Comparison of ENCODE assay signal across 16 cellular contexts in the genomic region with DNA sequence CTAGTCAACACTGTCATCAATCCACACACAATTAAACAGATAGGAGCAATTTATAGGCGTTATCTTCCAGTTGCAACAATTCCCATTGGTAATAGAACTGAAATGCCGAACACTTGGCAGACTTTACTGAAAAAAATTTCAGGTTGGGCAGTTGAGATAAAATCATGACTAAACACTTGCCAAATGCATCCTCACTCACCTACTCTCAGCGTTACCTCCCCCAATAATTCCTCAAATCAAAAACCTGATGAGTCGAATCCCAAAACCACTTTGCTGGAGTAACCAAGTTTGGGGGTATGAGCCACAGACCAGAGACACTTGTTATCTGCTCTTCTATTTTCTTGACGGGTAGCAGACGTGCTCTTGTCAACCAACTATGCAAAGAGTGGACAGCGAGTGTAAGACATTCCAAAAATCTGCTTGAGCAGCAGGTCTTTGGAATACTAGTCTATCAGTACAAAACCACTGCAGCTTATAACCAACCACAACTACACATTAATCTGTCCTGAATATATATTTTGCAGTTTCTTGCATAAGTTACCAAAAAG. TPM values are rescaled to one million over a fixed set of nuclear protein-coding genes. Genes with fewer than 3 reads are reported as not detected.
DNase-seq lines count a peak whose midpoint lies in the region; ATAC-seq and TF ChIP-seq lines count a peak whose summit lies in the region.
"Had no signal": no experiment of that assay in that cellular context is flagged by ENCODE, and none has a peak within 500 bp of the region (broad histone marks: within the 10 kb centered on the region; RNA-seq: fewer than 3 reads in every experiment).

No MANE protein-coding gene starts in this region.

- no peaks in the 10 kb centered on the region for H3K9me3 ChIP-seq in SK-N-SH
- H3K9me3 ChIP-seq in hepatocyte (ENCODE audit: low read depth), result no peaks in the 10 kb centered on the region
- H3K9me3 ChIP-seq in trophoblast cell (ENCODE audit: insufficient read depth, low read depth, low read length), result no peaks in the 10 kb centered on the region
- no peaks in the 10 kb centered on the region for H3K9me3 ChIP-seq in tibial artery

- no peaks in the 10 kb centered on the region for H3K9me2 ChIP-seq in SK-N-SH
- no peaks in the 10 kb centered on the region for H3K9me2 ChIP-seq in hepatocyte (replicated peaks; ENCODE audit: insufficient read depth)

- H3K4me3 ChIP-seq in SK-N-SH (ENCODE audit: low read depth in 2 of 2, low read length in 1 of 2) (no peak overlapping the region), hepatocyte (no peak overlapping the region), trophoblast cell (ENCODE audit: low read depth, low read length) (no peak overlapping the region), tibial artery (no peak overlapping the region)

- 85% methylated on average over 7 of the region's 7 CpGs for WGBS in SK-N-SH (ENCODE audit: low lambda C conversion rate)
- 51% methylated on average over 7 of the region's 7 CpGs for WGBS in hepatocyte (ENCODE audit: low lambda C conversion rate, missing lambda C conversion rate)
- no CpG with 5 or more reads among the region's 7 CpGs for WGBS in trophoblast cell (ENCODE audit: extremely low coverage, insufficient coverage, insufficient read length)

- H4K20me1 ChIP-seq in SK-N-SH (ENCODE audit: insufficient read depth), result no peaks in the 10 kb centered on the region
- no peaks in the 10 kb centered on the region for H4K20me1 ChIP-seq in hepatocyte (ENCODE audit: insufficient read depth, poor library complexity, severe bottlenecking)

- DNase-seq in SK-N-SH, result no peak
- DNase-seq in ELF-1 (ENCODE audit: low read depth, low spot score), result peak; percentile 16
- peak; percentile 1 for DNase-seq in hepatocyte (ENCODE audit: low spot score)
- DNase-seq in trophoblast cell, result peak in 1 of 2 donors; percentile 0
- no peak for DNase-seq in NCI-H1417 (lab: John Stamatoyannopoulos, UW)
- no peak for DNase-seq in tibial artery
- DNase-seq: COR-L47, NCI-H1436 treated with DMSO at 0.1 percent for 48 hours, NCI-H2081, NCI-H526 treated with DMSO at 0.1 percent for 48 hours, OCI-M1, RPMI8226 had no signal

- POLR2A ChIA-PET in SK-N-SH (lab: Yijun Ruan, JAX), result no interaction called here

- no peak overlapping the region for H3K18ac ChIP-seq in trophoblast cell (ENCODE audit: low read length)

- H3K79me1 ChIP-seq in trophoblast cell (ENCODE audit: low read length), result no peaks in the 10 kb centered on the region

- no peak overlapping the region for H4K91ac ChIP-seq in trophoblast cell (ENCODE audit: low read depth, low read length)

- no peak overlapping the region for H2BK120ac ChIP-seq in trophoblast cell (ENCODE audit: insufficient read depth, low read length, poor library complexity)

- no peak overlapping the region for H3K14ac ChIP-seq in trophoblast cell (ENCODE audit: low read length)

- H3K4ac ChIP-seq in trophoblast cell (ENCODE audit: low read depth, low read length), result no peak overlapping the region

- H2BK12ac ChIP-seq in trophoblast cell (ENCODE audit: low read length), result no peak overlapping the region

- no peak overlapping the region for H3K9ac ChIP-seq in SK-N-SH
- H3K9ac ChIP-seq in trophoblast cell (ENCODE audit: low read length), result no peak overlapping the region

- intact Hi-C loops in tibial artery (cut with DNase I; ENCODE audit: low total_unique reads), result no loop called here

- H3K27me3 ChIP-seq in SK-N-SH (ENCODE audit: insufficient read depth), result no peaks in the 10 kb centered on the region
- no peaks in the 10 kb centered on the region for H3K27me3 ChIP-seq in hepatocyte
- no peaks in the 10 kb centered on the region for H3K27me3 ChIP-seq in trophoblast cell (ENCODE audit: insufficient read depth, low read length)
- no peaks in the 10 kb centered on the region for H3K27me3 ChIP-seq in tibial artery

- TF ChIP-seq RAD21 in SK-N-SH (IDR thresholded peaks at IDR 0.05; ENCODE audit: low read length), result no peak

- H3K79me2 ChIP-seq in SK-N-SH (ENCODE audit: insufficient read depth) (no peaks in the 10 kb centered on the region), hepatocyte (no peaks in the 10 kb centered on the region), trophoblast cell (ENCODE audit: control insufficient read depth, insufficient read depth, low read length, poor library complexity) (no peaks in the 10 kb centered on the region)

- CTCF ChIA-PET in SK-N-SH (lab: Yijun Ruan, JAX), result interaction anchor here (0.6 to 1.9 kb wide), 4 partner anchors 10 to 326 kb away, joined by 3 to 5 read pairs (median 4); a partner anchor contains a TSS

- no peak for TF ChIP-seq EP300 in SK-N-SH (IDR thresholded peaks at IDR 0.05; ENCODE audit: borderline replicate concordance in 1 of 2, low read depth in 1 of 2, low read length in 1 of 2)

- H2AFZ ChIP-seq in SK-N-SH (ENCODE audit: low read depth), result no peak overlapping the region
- no peak overlapping the region for H2AFZ ChIP-seq in hepatocyte
- H2AFZ ChIP-seq in trophoblast cell (ENCODE audit: insufficient read depth, low read length, poor library complexity), result no peak overlapping the region

- peaks cover 0 to 11% of the 10 kb centered on the region in 2 experiments; a peak in 2 of 4 replicates for H3K4me1 ChIP-seq in SK-N-SH (ENCODE audit: control insufficient read depth in 1 of 2, insufficient read depth in 2 of 2, low read depth in 1 of 2, low read length in 1 of 2)
- no peaks in the 10 kb centered on the region for H3K4me1 ChIP-seq in hepatocyte (ENCODE audit: insufficient read depth)
- peaks cover 4 to 5% of the 10 kb centered on the region in 2 experiments for H3K4me1 ChIP-seq in trophoblast cell (ENCODE audit: control insufficient read depth in 1 of 2, insufficient read depth in 2 of 2, low read length in 2 of 2)
- no peaks in the 10 kb centered on the region for H3K4me1 ChIP-seq in tibial artery

- no peak overlapping the region for H3K4me2 ChIP-seq in SK-N-SH
- no peak overlapping the region for H3K4me2 ChIP-seq in hepatocyte
- H3K4me2 ChIP-seq in trophoblast cell (ENCODE audit: low read length), result peak overlapping the region; percentile 30

- H3K36me3 ChIP-seq in SK-N-SH (replicated peaks in 1 of 2; ENCODE audit: control insufficient read depth in 1 of 2, insufficient read depth in 2 of 2, low read length in 1 of 2) (peaks cover 34 to 37% of the 10 kb centered on the region in 2 experiments), hepatocyte (replicated peaks; ENCODE audit: insufficient read depth, low read depth) (no peaks in the 10 kb centered on the region), trophoblast cell (ENCODE audit: control insufficient read depth in 1 of 2, insufficient read depth in 2 of 2, low read length in 2 of 2) (peaks cover 0 to 2% of the 10 kb centered on the region in 2 experiments), tibial artery (peaks cover 27 to 62% (median 44%) of the 10 kb centered on the region in 3 donors)

- no peak overlapping the region for H2AK5ac ChIP-seq in trophoblast cell (ENCODE audit: low read length)

- TF ChIP-seq CTCF in SK-N-SH (IDR thresholded peaks at IDR 0.05), result no peak
- TF ChIP-seq CTCF in hepatocyte (IDR thresholded peaks at IDR 0.05; ENCODE audit: poor library complexity), result no peak
- TF ChIP-seq CTCF in tibial artery (IDR thresholded peaks at IDR 0.05), result no peak

- H4K8ac ChIP-seq in trophoblast cell (ENCODE audit: low read depth, low read length), result no peak overlapping the region

- H4K12ac ChIP-seq in trophoblast cell (ENCODE audit: low read depth, low read length), result no peak overlapping the region

- no peaks in the 10 kb centered on the region for H3F3A ChIP-seq in SK-N-SH (replicated peaks; ENCODE audit: insufficient read depth)

- ATAC-seq in SK-N-SH treated with all-trans-retinoic acid at 6 μM for 48 hours, result no peak
- ATAC-seq in HG02884 (IDR thresholded peaks at IDR 0.05; ENCODE audit: unreplicated experiment), result no peak
- ATAC-seq: HCT116 had no signal

- H3K27ac ChIP-seq in SK-N-SH (ENCODE audit: low read depth in 2 of 2, low read length in 1 of 2), result no peak overlapping the region
- H3K27ac ChIP-seq in hepatocyte, result no peak overlapping the region
- no peak overlapping the region for H3K27ac ChIP-seq in trophoblast cell (ENCODE audit: low read depth, low read length)
- H3K27ac ChIP-seq in tibial artery, result no peak overlapping the region
- H3K27ac ChIP-seq: 22Rv1 had no signal

- H3K23ac ChIP-seq in trophoblast cell (ENCODE audit: low read length), result no peak overlapping the region

- H2BK5ac ChIP-seq in trophoblast cell (ENCODE audit: low read depth, low read length, poor library complexity), result no peak overlapping the region

TF ChIP-seq in SK-N-SH treated with all-trans-retinoic acid at 6 μM for 48 hours, 23 proteins besides CTCF, POLR2A, EP300 and RAD21 (continues in another document):
- 0 out of 2 replicates have a peak, but pooled peaks have one; percentile 39 for TF ChIP-seq SNAI2 (CRISPR knock-in tag; IDR thresholded peaks at IDR 0.05)
- TF ChIP-seq TCF4 (CRISPR knock-in tag; IDR thresholded peaks at IDR 0.05; ENCODE audit: borderline replicate concordance), result 0 out of 2 replicates have a peak, but pooled peaks have one; percentile 29

TF ChIP-seq in SK-N-SH, 30 proteins besides CTCF, POLR2A, EP300 and RAD21 (continues in another document):
- TF ChIP-seq, protein P1, sequence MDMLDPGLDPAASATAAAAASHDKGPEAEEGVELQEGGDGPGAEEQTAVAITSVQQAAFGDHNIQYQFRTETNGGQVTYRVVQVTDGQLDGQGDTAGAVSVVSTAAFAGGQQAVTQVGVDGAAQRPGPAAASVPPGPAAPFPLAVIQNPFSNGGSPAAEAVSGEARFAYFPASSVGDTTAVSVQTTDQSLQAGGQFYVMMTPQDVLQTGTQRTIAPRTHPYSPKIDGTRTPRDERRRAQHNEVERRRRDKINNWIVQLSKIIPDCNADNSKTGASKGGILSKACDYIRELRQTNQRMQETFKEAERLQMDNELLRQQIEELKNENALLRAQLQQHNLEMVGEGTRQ (IDR thresholded peaks at IDR 0.05; ENCODE audit: borderline replicate concordance, low read depth, low read length), result no peak

RNA-seq across cellular contexts. Expression of a gene that starts 30.3 kb away (rescaled TPM):
- polyA plus RNA-seq in SK-N-SH (2012; rRNA removed) (6.9 and 8.1 TPM in 2 replicates), hepatocyte (38.1 and 49.1 TPM in 2 replicates)
- 8.5 and 11.4 TPM in 2 replicates for polyA plus RNA-seq in SK-N-SH (2012; cell fraction: cytosol; rRNA removed)
- 8.0 and 9.9 TPM in 2 replicates for polyA plus RNA-seq in SK-N-SH (2012; cell fraction: nucleus; rRNA removed)
- 53.4 and 77.6 TPM in 2 replicates for total RNA-seq in hepatocyte
- polyA plus RNA-seq in trophoblast cell (2013), result 26.5 and 27.1 TPM in 2 replicates

Comparison
In these comparisons a context has a peak if more than half of its experiments do, and no peak if none do; other contexts are left out.
1. DNase-seq: peak in ELF-1 (single experiment) and hepatocyte (single experiment); none in SK-N-SH (single experiment), NCI-H1417 (0 of 3) and tibial artery (0 of 2).